Comparison of ENCODE assay signal across 2 cellular contexts in the genomic region with DNA sequence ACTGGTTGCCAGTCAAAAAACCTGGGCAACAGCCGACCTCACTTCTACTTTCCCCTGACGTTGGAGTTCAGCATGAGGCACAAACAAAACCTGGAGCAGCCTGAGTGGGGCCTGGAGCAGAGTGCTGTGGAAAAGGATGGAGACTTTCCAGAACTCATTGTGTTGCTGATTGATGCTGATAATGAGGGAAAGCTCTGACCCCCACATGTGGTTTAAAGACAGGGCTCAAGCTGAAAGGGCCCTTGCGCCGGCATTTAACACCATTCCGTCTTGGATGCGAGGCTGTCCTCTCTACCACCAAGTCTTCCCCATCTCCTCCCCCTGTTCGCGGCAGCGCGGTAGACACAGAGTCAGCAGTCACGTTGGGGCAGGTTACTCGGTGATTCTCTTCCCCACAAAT.
TF ChIP-seq lines count a peak whose summit lies in the region.

No MANE protein-coding gene starts in this region.

TF ChIP-seq in SK-N-SH, 30 proteins besides CTCF, POLR2A, EP300 and RAD21 (continued from another document):
- TF ChIP-seq CHD2 (IDR thresholded peaks at IDR 0.05; ENCODE audit: low read length, partially characterized antibody), result no peak
- TF ChIP-seq JUND (IDR thresholded peaks at IDR 0.05), result no peak
- no peak for TF ChIP-seq MXI1 (IDR thresholded peaks at IDR 0.05; ENCODE audit: low read depth, low read length)
- no peak for TF ChIP-seq POLR2AphosphoS5 (IDR thresholded peaks at IDR 0.05; ENCODE audit: low read depth, low read length)
- no peak for TF ChIP-seq REST (IDR thresholded peaks at IDR 0.05; ENCODE audit: low read depth, low read length)
- no peak for TF ChIP-seq ELF1 (IDR thresholded peaks at IDR 0.05)
- no peak for TF ChIP-seq NRF1 (IDR thresholded peaks at IDR 0.05; ENCODE audit: low read depth, low read length)
- no peak for TF ChIP-seq FOSL2 (IDR thresholded peaks at IDR 0.05; ENCODE audit: borderline replicate concordance, low read depth)
- TF ChIP-seq, protein P1, sequence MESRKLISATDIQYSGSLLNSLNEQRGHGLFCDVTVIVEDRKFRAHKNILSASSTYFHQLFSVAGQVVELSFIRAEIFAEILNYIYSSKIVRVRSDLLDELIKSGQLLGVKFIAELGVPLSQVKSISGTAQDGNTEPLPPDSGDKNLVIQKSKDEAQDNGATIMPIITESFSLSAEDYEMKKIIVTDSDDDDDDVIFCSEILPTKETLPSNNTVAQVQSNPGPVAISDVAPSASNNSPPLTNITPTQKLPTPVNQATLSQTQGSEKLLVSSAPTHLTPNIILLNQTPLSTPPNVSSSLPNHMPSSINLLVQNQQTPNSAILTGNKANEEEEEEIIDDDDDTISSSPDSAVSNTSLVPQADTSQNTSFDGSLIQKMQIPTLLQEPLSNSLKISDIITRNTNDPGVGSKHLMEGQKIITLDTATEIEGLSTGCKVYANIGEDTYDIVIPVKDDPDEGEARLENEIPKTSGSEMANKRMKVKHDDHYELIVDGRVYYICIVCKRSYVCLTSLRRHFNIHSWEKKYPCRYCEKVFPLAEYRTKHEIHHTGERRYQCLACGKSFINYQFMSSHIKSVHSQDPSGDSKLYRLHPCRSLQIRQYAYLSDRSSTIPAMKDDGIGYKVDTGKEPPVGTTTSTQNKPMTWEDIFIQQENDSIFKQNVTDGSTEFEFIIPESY (IDR thresholded peaks at IDR 0.05; ENCODE audit: borderline replicate concordance, low read depth), result no peak
- TF ChIP-seq FOXM1 (IDR thresholded peaks at IDR 0.05; ENCODE audit: low read depth), result no peak
- TF ChIP-seq RXRA (IDR thresholded peaks at IDR 0.05; ENCODE audit: borderline replicate concordance, low read depth), result no peak

TF ChIP-seq in SK-N-SH treated with all-trans-retinoic acid at 6 μM for 48 hours, 23 proteins besides CTCF, POLR2A, EP300 and RAD21 (continued from another document):
- TF ChIP-seq ISL1 (CRISPR knock-in tag; IDR thresholded peaks at IDR 0.05) (no peak), OSR1 (CRISPR knock-in tag; IDR thresholded peaks at IDR 0.05) (no peak), POU6F1 (CRISPR knock-in tag; IDR thresholded peaks at IDR 0.05; ENCODE audit: borderline replicate concordance, low read depth) (no peak), ZFP3 (CRISPR knock-in tag; IDR thresholded peaks at IDR 0.05) (no peak), ZFP30 (CRISPR knock-in tag; IDR thresholded peaks at IDR 0.05) (no peak), ZC3H10 (CRISPR knock-in tag; IDR thresholded peaks at IDR 0.05) (no peak), PPARA (CRISPR knock-in tag; IDR thresholded peaks at IDR 0.05; ENCODE audit: borderline replicate concordance) (no peak), ARNTL (CRISPR knock-in tag; IDR thresholded peaks at IDR 0.05; ENCODE audit: borderline replicate concordance, low read depth) (no peak), CREB5 (CRISPR knock-in tag; IDR thresholded peaks at IDR 0.05; ENCODE audit: low read depth) (no peak), ZNF8 (CRISPR knock-in tag; IDR thresholded peaks at IDR 0.05) (no peak), TOX (CRISPR knock-in tag; IDR thresholded peaks at IDR 0.05; ENCODE audit: borderline replicate concordance) (no peak)
